35 cellular contexts compared by ENCODE assay signal in genomic region chr5:61270510-61271165, GRCh38.
"Had no signal": no experiment of that assay in that cellular context is flagged by ENCODE, and none has a peak within 500 bp of the region (broad histone marks: within the 10 kb centered on the region; RNA-seq: fewer than 3 reads in every experiment).

No MANE protein-coding gene starts in this region.

- H3K27ac ChIP-seq: ascending aorta, cardiac muscle cell, VCaP had no signal

- H3K4me3 Mint-ChIP-seq: activated B cell treated with CpG ODN at 0.5 μM for 24 hours; activated CD4-positive, alpha-beta memory T cell treated with anti-CD3 and anti-CD28 coated beads for 36 hours; activated naive CD4-positive, alpha-beta T cell treated with anti-CD3 and anti-CD28 coated beads, Interleukin-2, amount 50 U/mL, for 24 hours; activated naive CD8-positive, alpha-beta T cell treated with anti-CD3 and anti-CD28 coated beads, Interleukin-2, amount 10 ng/mL, durations not matched to agents 7 days and 5 days; activated T-cell treated with anti-CD3 and anti-CD28 coated beads, Interleukin-2, amount 50 U/mL, for 4 hours; central memory CD8-positive, alpha-beta T cell; IgD-negative memory B cell; T-cell had no signal

- H3K27me3 Mint-ChIP-seq: activated naive CD4-positive, alpha-beta T cell treated with anti-CD3 and anti-CD28 coated beads, Interleukin-2, amount 50 U/mL, for 24 hours; IgD-negative memory B cell had no signal

- H3K36me3 ChIP-seq: ascending aorta, cardiac muscle cell had no signal

- H3K9me3 ChIP-seq: ascending aorta had no signal

- H3K27ac Mint-ChIP-seq: activated B cell treated with CpG ODN at 0.5 μM for 24 hours; activated CD4-positive, alpha-beta memory T cell treated with anti-CD3 and anti-CD28 coated beads for 36 hours; activated naive CD4-positive, alpha-beta T cell treated with anti-CD3 and anti-CD28 coated beads, Interleukin-2, amount 50 U/mL, for 24 hours; activated naive CD8-positive, alpha-beta T cell treated with anti-CD3 and anti-CD28 coated beads, Interleukin-2, amount 10 ng/mL, durations not matched to agents 7 days and 5 days; IgD-negative memory B cell; T-cell had no signal

- H3K9me3 Mint-ChIP-seq: activated B cell treated with CpG ODN at 0.5 μM for 24 hours; activated CD4-positive, alpha-beta memory T cell treated with anti-CD3 and anti-CD28 coated beads for 36 hours; activated naive CD4-positive, alpha-beta T cell treated with anti-CD3 and anti-CD28 coated beads, Interleukin-2, amount 50 U/mL, for 24 hours; activated naive CD8-positive, alpha-beta T cell treated with anti-CD3 and anti-CD28 coated beads, Interleukin-2, amount 10 ng/mL, durations not matched to agents 7 days and 5 days; activated T-cell treated with anti-CD3 and anti-CD28 coated beads, Interleukin-2, amount 50 U/mL, for 4 hours; central memory CD8-positive, alpha-beta T cell; IgD-negative memory B cell; T-cell had no signal

- H3K27me3 ChIP-seq: ascending aorta, cardiac muscle cell had no signal

- DNase-seq: activated B cell treated with CpG ODN at 0.5 μM for 24 hours; activated CD4-positive, alpha-beta memory T cell treated with anti-CD3 and anti-CD28 coated beads for 36 hours; activated CD4-positive, alpha-beta T cell treated with anti-CD3 and anti-CD28 coated beads for 4 hours; activated CD4-positive, alpha-beta T cell treated with anti-CD3 and anti-CD28 coated beads, Interleukin-2, amount 50 U/mL, for 1 hour; activated CD4-positive, CD25-positive, alpha-beta regulatory T cell treated with anti-CD3 and anti-CD28 coated beads, Interleukin-2, amount 50 U/mL, for 72 hours; activated CD8-positive, alpha-beta memory T cell treated with anti-CD3 and anti-CD28 coated beads, Interleukin-2, amount 50 U/mL, for 4 hours; activated effector memory CD4-positive, alpha-beta T cell treated with Interleukin-2 at 50 U/mL for 16 hours; activated naive CD4-positive, alpha-beta T cell treated with Interleukin-2 at 50 U/mL for 16 hours; activated naive CD8-positive, alpha-beta T cell treated with anti-CD3 and anti-CD28 coated beads, Interleukin-2, amount 10 ng/mL, durations not matched to agents 7 days and 5 days; activated T-cell treated with anti-CD3 and anti-CD28 coated beads for 4 hours; activated T-cell treated with anti-CD3 and anti-CD28 coated beads, Interleukin-2, amount 50 U/mL, for 4 hours; amygdala; Kasumi-1; KBM-7; MM.1S; MV-4-11; NCI-H1092; NCI-H1436 treated with DMSO at 0.1 percent for 48 hours; NCI-H1694 treated with DMSO at 0.1 percent for 48 hours; NCI-H2029; NCI-H510A; NCI-H748 treated with DMSO at 0.1 percent for 48 hours; SIG-M5; T-cell; T-helper 2 cell; T-helper 9 cell had no signal

- ATAC-seq: activated T-cell treated with anti-CD3 and anti-CD28 coated beads, Interleukin-2, amount 50 U/mL, for 4 hours; Panc1; Right ventricle myocardium inferior; SK-N-SH treated with all-trans-retinoic acid at 6 μM for 48 hours; T-cell had no signal

- H3K4me1 ChIP-seq: ascending aorta had no signal

- H3K4me3 ChIP-seq: ascending aorta, cardiac muscle cell had no signal

- H3K36me3 Mint-ChIP-seq: activated CD4-positive, alpha-beta memory T cell treated with anti-CD3 and anti-CD28 coated beads for 36 hours; activated naive CD4-positive, alpha-beta T cell treated with anti-CD3 and anti-CD28 coated beads, Interleukin-2, amount 50 U/mL, for 24 hours; activated naive CD8-positive, alpha-beta T cell treated with anti-CD3 and anti-CD28 coated beads, Interleukin-2, amount 10 ng/mL, durations not matched to agents 7 days and 5 days; T-cell had no signal
